In the genomic region with DNA sequence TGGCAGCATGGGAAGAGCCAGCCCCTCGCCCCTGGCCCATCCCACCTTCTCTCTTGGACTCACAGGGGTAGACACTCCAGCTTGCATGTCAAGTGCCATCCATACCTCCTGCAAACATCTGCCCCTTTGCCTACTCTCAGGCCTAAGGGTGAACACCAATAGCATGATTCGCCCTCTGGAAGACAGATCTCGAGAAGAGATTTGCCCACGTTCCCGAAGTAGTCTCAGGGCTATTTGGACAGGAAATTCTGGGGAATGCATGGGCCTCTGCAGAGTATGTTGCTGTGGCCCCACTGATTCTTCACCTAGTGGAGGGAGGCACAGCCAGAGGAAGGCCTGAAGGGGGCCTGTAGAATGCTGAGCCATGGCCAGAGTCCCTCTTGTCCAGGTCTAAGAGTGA, we compare ENCODE assay signal across 20 cellular contexts. TPM values are rescaled to one million over a fixed set of nuclear protein-coding genes. Genes with fewer than 3 reads are reported as not detected.
DNase-seq lines count a peak whose midpoint lies in the region; ATAC-seq and TF ChIP-seq lines count a peak whose summit lies in the region.
"Had no signal": no experiment of that assay in that cellular context is flagged by ENCODE, and none has a peak within 500 bp of the region (broad histone marks: within the 10 kb centered on the region; RNA-seq: fewer than 3 reads in every experiment).

No MANE protein-coding gene starts in this region.

- no peak overlapping the region for H3K23ac ChIP-seq in IMR-90 (ENCODE audit: low read depth, low read length)
- H3K23ac ChIP-seq in trophoblast cell (ENCODE audit: low read length) = no peak overlapping the region

- H3K9me2 ChIP-seq in HCT116 (ENCODE audit: insufficient read depth) = no peaks in the 10 kb centered on the region

- no peaks in the 10 kb centered on the region for H3K4me1 Mint-ChIP-seq in CD4-positive, alpha-beta T cell (ENCODE audit: low read depth)
- H3K4me1 Mint-ChIP-seq: CD4-positive, CD25-positive, alpha-beta regulatory T cell had no signal

- no TSS peak for BruUV-seq in HCT116 (replicated peaks; lab: Mats Ljungman, UMichigan)
- no TSS peak for BruUV-seq in IMR-90 (replicated peaks; lab: Mats Ljungman, UMichigan)

- ATAC-seq in HCT116 (no peak), IMR-90 (ENCODE audit: low read depth) (no peak)
- ATAC-seq in CD4-positive, alpha-beta T cell (ENCODE audit: poor library complexity) = no peak
- ATAC-seq: CD8-positive, alpha-beta T cell had no signal

- H4K20me1 ChIP-seq in HCT116 (ENCODE audit: insufficient read depth) = no peaks in the 10 kb centered on the region
- no peaks in the 10 kb centered on the region for H4K20me1 ChIP-seq in IMR-90 (ENCODE audit: insufficient read depth, low read length)
- H4K20me1 ChIP-seq: BLaER1 had no signal

- TF ChIP-seq RAD21 in HCT116 (IDR thresholded peaks at IDR 0.05; ENCODE audit: low read depth) (no peak), IMR-90 (IDR thresholded peaks at IDR 0.05; ENCODE audit: low read length) (no peak)

- no peak overlapping the region for H3K9ac ChIP-seq in HCT116 (ENCODE audit: low read length)
- H3K9ac ChIP-seq in IMR-90 (ENCODE audit: low read depth, low read length) = no peak overlapping the region
- no peak overlapping the region for H3K9ac ChIP-seq in trophoblast cell (ENCODE audit: low read length)
- H3K9ac ChIP-seq: BLaER1 had no signal

- H3K9me3 ChIP-seq in HCT116 (ENCODE audit: control insufficient read depth in 1 of 2, insufficient read depth in 1 of 2, low read depth in 1 of 2, low read length in 2 of 2) (no peaks in the 10 kb centered on the region), IMR-90 (ENCODE audit: control insufficient read depth, insufficient read depth, low read length) (0 out of 2 replicates have a peak, but pooled peaks cover 3% of the 10 kb centered on the region), trophoblast cell (ENCODE audit: insufficient read depth, low read depth, low read length) (no peaks in the 10 kb centered on the region)
- H3K9me3 ChIP-seq in CD4-positive, alpha-beta T cell (ENCODE audit: control insufficient read depth, low read length) = no peaks in the 10 kb centered on the region
- H3K9me3 ChIP-seq: BE2C, BLaER1, Caco-2 had no signal

- 100% methylated on average over 4 of the region's 5 CpGs; no CpG with 5 or more reads in 1 of the 2 experiments for WGBS in IMR-90 (ENCODE audit: extremely low coverage in 2 of 2, insufficient read length in 1 of 2), 2 experiments
- WGBS in trophoblast cell (ENCODE audit: extremely low coverage, insufficient coverage, insufficient read length) = no CpG with 5 or more reads among the region's 5 CpGs

- no peak overlapping the region for H3K4me2 ChIP-seq in HCT116 (ENCODE audit: low read length)
- no peak overlapping the region for H3K4me2 ChIP-seq in IMR-90 (ENCODE audit: low read depth, low read length)
- no peak overlapping the region for H3K4me2 ChIP-seq in trophoblast cell (ENCODE audit: low read length)
- H3K4me2 ChIP-seq: BLaER1 had no signal

- H2AK5ac ChIP-seq in IMR-90 (ENCODE audit: low read depth, low read length) (peak overlapping the region; percentile 13; the same call in 1 of the 2 replicates), trophoblast cell (ENCODE audit: low read length) (no peak overlapping the region)

- H3K56ac ChIP-seq in IMR-90 (ENCODE audit: extremely low read depth, insufficient read depth, low read length) = no peak overlapping the region

- H3K14ac ChIP-seq in IMR-90 (replicated peaks; ENCODE audit: low read depth, low read length) = no peak overlapping the region
- H3K14ac ChIP-seq in trophoblast cell (ENCODE audit: low read length) = no peak overlapping the region

- no peak for TF ChIP-seq CTCF in HCT116 (IDR thresholded peaks at IDR 0.05 in 2 of 3, conservative IDR thresholded peaks at IDR 0.05 in 1 of 3; ENCODE audit: borderline replicate concordance in 1 of 3, insufficient read depth in 1 of 3, low read depth in 2 of 3, low read length in 2 of 3)
- no peak for TF ChIP-seq CTCF in IMR-90 (conservative IDR thresholded peaks at IDR 0.05; ENCODE audit: low read depth, low read length)
- TF ChIP-seq CTCF in CD4-positive, alpha-beta T cell (IDR thresholded peaks at IDR 0.05) = no peak

- peaks cover 8% of the 10 kb centered on the region; the same call in 1 of the 2 replicates for H3K9me1 ChIP-seq in IMR-90 (ENCODE audit: insufficient read depth, low read length)

- H4K8ac ChIP-seq in IMR-90 (ENCODE audit: low read depth in 2 of 2, low read length in 2 of 2) (no peak overlapping the region), trophoblast cell (ENCODE audit: low read depth, low read length) (no peak overlapping the region)

- no peak overlapping the region for H3K4me3 Mint-ChIP-seq in CD4-positive, alpha-beta T cell
- H3K4me3 Mint-ChIP-seq: CD14-positive monocyte; CD4-positive, CD25-positive, alpha-beta regulatory T cell; CD8-positive, alpha-beta T cell had no signal

- no peak overlapping the region for H2AK9ac ChIP-seq in IMR-90 (replicated peaks; ENCODE audit: low read depth, low read length, poor library complexity)

- in situ Hi-C loops in IMR-90 (cut with MboI; ENCODE audit: low sequenced_read_pairs) = no loop called here

- no peaks in the 10 kb centered on the region for H3K27me3 Mint-ChIP-seq in CD4-positive, alpha-beta T cell

- H3K4ac ChIP-seq in IMR-90 (ENCODE audit: low read depth, low read length) (0 out of 2 replicates have a peak overlapping the region, but pooled peaks have one; percentile 32), trophoblast cell (ENCODE audit: low read depth, low read length) (no peak overlapping the region)

- H2BK12ac ChIP-seq in trophoblast cell (ENCODE audit: low read length) = peak overlapping the region; percentile 6

- no peak overlapping the region for H3K27ac Mint-ChIP-seq in CD4-positive, alpha-beta T cell
- H3K27ac Mint-ChIP-seq: CD14-positive monocyte; CD4-positive, CD25-positive, alpha-beta regulatory T cell; CD8-positive, alpha-beta T cell had no signal

- H4K5ac ChIP-seq in IMR-90 (ENCODE audit: low read depth, low read length) = no peak overlapping the region

- H3K4me1 ChIP-seq in HCT116 (ENCODE audit: control insufficient read depth in 1 of 2, insufficient read depth in 2 of 2, low read length in 2 of 2) (peaks cover 30 to 39% of the 10 kb centered on the region in 2 experiments), IMR-90 (ENCODE audit: control insufficient read depth, insufficient read depth, low read length) (peaks cover 11% of the 10 kb centered on the region), trophoblast cell (ENCODE audit: control insufficient read depth in 1 of 2, insufficient read depth in 2 of 2, low read length in 2 of 2) (peaks cover 5 to 6% of the 10 kb centered on the region in 2 experiments)
- H3K4me1 ChIP-seq: BE2C, BLaER1, Caco-2 had no signal

- DNase-seq in HCT116 (ENCODE audit: low read depth, low spot score) (no peak), IMR-90 (no peak), trophoblast cell (peak; percentile 80 to 90), glomerular visceral epithelial cell (ENCODE audit: extremely low spot score) (no peak), NCI-H524 (lab: John Stamatoyannopoulos, UW) (no peak)
- no peak for DNase-seq in CD4-positive, alpha-beta T cell
- DNase-seq: 8988T; ACHN; BE2C; C1 segment of cervical spinal cord; Caco-2; Calu3; CD4-positive, CD25-positive, alpha-beta regulatory T cell; CD8-positive, alpha-beta T cell; DMS79 treated with DMSO at 0.1 percent for 48 hours; GF-D8 had no signal

- H3K18ac ChIP-seq in IMR-90 (ENCODE audit: low read depth, low read length) (no peak overlapping the region), trophoblast cell (ENCODE audit: low read length) (no peak overlapping the region)

- 0 out of 3 replicates have a peak overlapping the region, but pooled peaks have one; percentile 50 for H2BK15ac ChIP-seq in IMR-90 (ENCODE audit: low read depth, low read length)

- POLR2A ChIA-PET in HCT116 (lab: Charles Lee) (no interaction called here), IMR-90 (lab: Charles Lee; ENCODE audit: unreplicated experiment) (no interaction called here)
- POLR2A ChIA-PET in CD4-positive, alpha-beta T cell (lab: Charles Lee) = no interaction called here

- intact Hi-C loops in HCT116 (cut with micrococcal nuclease) (loop anchor here (5.0 kb wide), 1 partner anchor 121 kb away; no protein-coding TSS in a partner anchor), IMR-90 (cut with micrococcal nuclease) (no loop called here)
- intact Hi-C loops in CD4-positive, alpha-beta T cell (cut with DNase I, micrococcal nuclease) = no loop called here

- H3K27ac ChIP-seq in HCT116 (ENCODE audit: low read depth, low read length) = peak overlapping the region; percentile 35
- H3K27ac ChIP-seq in IMR-90 (ENCODE audit: insufficient read depth, low read length) = no peak overlapping the region
- no peak overlapping the region for H3K27ac ChIP-seq in trophoblast cell (ENCODE audit: low read depth, low read length)
- H3K27ac ChIP-seq in CD4-positive, alpha-beta T cell (ENCODE audit: low read depth, low read length) = no peak overlapping the region
- H3K27ac ChIP-seq: BLaER1 had no signal

- H2BK120ac ChIP-seq in IMR-90 (ENCODE audit: low read depth, low read length) = no peak overlapping the region
- no peak overlapping the region for H2BK120ac ChIP-seq in trophoblast cell (ENCODE audit: insufficient read depth, low read length, poor library complexity)

- no peak for TF ChIP-seq POLR2A in HCT116 (IDR thresholded peaks at IDR 0.05; ENCODE audit: borderline replicate concordance, extremely low read depth, insufficient read depth, insufficient read length)
- no peak for TF ChIP-seq POLR2A in IMR-90 (IDR thresholded peaks at IDR 0.05; ENCODE audit: low read depth, low read length)

- H3K79me2 ChIP-seq in HCT116 (ENCODE audit: insufficient read depth, low read length) (no peaks in the 10 kb centered on the region), trophoblast cell (ENCODE audit: control insufficient read depth, insufficient read depth, low read length, poor library complexity) (peaks cover 2% of the 10 kb centered on the region)

- H3K27me3 ChIP-seq in HCT116 (ENCODE audit: insufficient read depth, low read length) (no peaks in the 10 kb centered on the region), IMR-90 (ENCODE audit: control insufficient read depth, insufficient read depth, low read length) (no peaks in the 10 kb centered on the region), trophoblast cell (ENCODE audit: insufficient read depth, low read length) (no peaks in the 10 kb centered on the region)
- no peaks in the 10 kb centered on the region for H3K27me3 ChIP-seq in CD4-positive, alpha-beta T cell (ENCODE audit: control insufficient read depth, insufficient read depth, low read length)
- H3K27me3 ChIP-seq: BE2C, BLaER1 had no signal

- H3K4me3 ChIP-seq in HCT116 (replicated peaks in 1 of 2; ENCODE audit: low read depth in 1 of 2, low read length in 2 of 2) (no peak overlapping the region), IMR-90 (ENCODE audit: insufficient read depth, low read depth, low read length) (no peak overlapping the region), trophoblast cell (ENCODE audit: low read depth, low read length) (no peak overlapping the region)
- H3K4me3 ChIP-seq: BLaER1 had no signal

- RAD21 ChIA-PET in HCT116 (lab: Charles Lee; ENCODE audit: low non-redundant PET in 1 of 2, low total read pairs in 2 of 2, uncharacterized antibody in 2 of 2, unreplicated experiment in 2 of 2) = no interaction called here

- CTCF ChIA-PET in HCT116 (lab: Charles Lee) (no interaction called here), IMR-90 (lab: Yijun Ruan, JAX) (no interaction called here)
- CTCF ChIA-PET in CD4-positive, alpha-beta T cell (lab: Charles Lee) = no interaction called here

- dilution Hi-C loops in IMR-90 (cut with HindIII; ENCODE audit: low sequenced_read_pairs, unreplicated experiment) = no loop called here

- no peak overlapping the region for H4K91ac ChIP-seq in IMR-90 (ENCODE audit: insufficient read depth, low read depth, low read length)
- H4K91ac ChIP-seq in trophoblast cell (ENCODE audit: low read depth, low read length) = no peak overlapping the region

- H4K12ac ChIP-seq in trophoblast cell (ENCODE audit: low read depth, low read length) = no peak overlapping the region

- no peaks in the 10 kb centered on the region for H3K36me3 Mint-ChIP-seq in CD4-positive, alpha-beta T cell (ENCODE audit: low read depth)
- H3K36me3 Mint-ChIP-seq: CD14-positive monocyte; CD4-positive, CD25-positive, alpha-beta regulatory T cell; CD8-positive, alpha-beta T cell had no signal

- H2BK5ac ChIP-seq in IMR-90 (ENCODE audit: low read depth, low read length, poor library complexity, severe bottlenecking) = no peak overlapping the region
- H2BK5ac ChIP-seq in trophoblast cell (ENCODE audit: low read depth, low read length, poor library complexity) = no peak overlapping the region

- 0 out of 4 replicates have a peak, but pooled peaks cover 0 to 4% of the 10 kb centered on the region in 2 experiments for H3K36me3 ChIP-seq in HCT116 (ENCODE audit: control insufficient read depth in 1 of 2, insufficient read depth in 2 of 2, low read length in 2 of 2)
- H3K36me3 ChIP-seq in IMR-90 (ENCODE audit: control insufficient read depth, insufficient read depth, low read length) = no peaks in the 10 kb centered on the region
- no peaks in the 10 kb centered on the region for H3K36me3 ChIP-seq in trophoblast cell (ENCODE audit: control insufficient read depth in 1 of 2, insufficient read depth in 2 of 2, low read length in 2 of 2)
- H3K36me3 ChIP-seq: BE2C, BLaER1 had no signal

- H3K9me3 Mint-ChIP-seq in CD4-positive, alpha-beta T cell = no peaks in the 10 kb centered on the region
- H3K9me3 Mint-ChIP-seq: CD4-positive, CD25-positive, alpha-beta regulatory T cell; CD8-positive, alpha-beta T cell had no signal

- no peaks in the 10 kb centered on the region for H3K79me1 ChIP-seq in IMR-90 (ENCODE audit: low read depth in 1 of 2, low read length in 2 of 2)
- H3K79me1 ChIP-seq in trophoblast cell (ENCODE audit: low read length) = peaks cover 8% of the 10 kb centered on the region

- 0 out of 2 replicates have a peak overlapping the region, but pooled peaks have one; percentile 23 for H2BK20ac ChIP-seq in IMR-90 (ENCODE audit: low read depth, low read length)

- H2AFZ ChIP-seq in HCT116 (ENCODE audit: low read depth, low read length, poor library complexity, severe bottlenecking) (no peak overlapping the region), IMR-90 (replicated peaks; ENCODE audit: low read length, poor library complexity) (no peak overlapping the region), trophoblast cell (ENCODE audit: insufficient read depth, low read length, poor library complexity) (no peak overlapping the region)

RNA-seq across cellular contexts. Expression of a gene that starts 29.8 kb away (rescaled TPM):
- total RNA-seq in HCT116 (2021; ENCODE audit: unreplicated experiment) (0.42 TPM), IMR-90 (2012; rRNA removed) (not detected in 2 replicates)
- polyA plus RNA-seq in HCT116 (2012) = 0.22 and 0.48 TPM in 2 replicates
- polyA plus RNA-seq in IMR-90 (2012; rRNA removed) = not detected in 2 replicates
- not detected in 2 replicates for polyA plus RNA-seq in IMR-90 (2012; cell fraction: cytosol; rRNA removed)
- polyA plus RNA-seq in IMR-90 (2012; cell fraction: nucleus; rRNA removed; ENCODE audit: low replicate concordance) = not detected in 2 replicates
- polyA plus RNA-seq in trophoblast cell (2013) = 0.05 TPM in 1 of 2 replicates, not detected in the other
- not detected for total RNA-seq in CD4-positive, alpha-beta T cell
- total RNA-seq: A673; Caco-2; Calu3; CD4-positive, CD25-positive, alpha-beta regulatory T cell; CD8-positive, alpha-beta T cell had no signal
- polyA plus RNA-seq: AG04450; CD14-positive monocyte; CD4-positive, CD25-positive, alpha-beta regulatory T cell had no signal

Comparison
In these comparisons a context has a peak if more than half of its experiments do, and no peak if none do; other contexts are left out.
1. DNase-seq: peak in trophoblast cell (2 of 2); none in HCT116 (single experiment), IMR-90 (single experiment), glomerular visceral epithelial cell (single experiment), CD4-positive, alpha-beta T cell (0 of 10) and NCI-H524 (0 of 2).